In the genomic region with DNA sequence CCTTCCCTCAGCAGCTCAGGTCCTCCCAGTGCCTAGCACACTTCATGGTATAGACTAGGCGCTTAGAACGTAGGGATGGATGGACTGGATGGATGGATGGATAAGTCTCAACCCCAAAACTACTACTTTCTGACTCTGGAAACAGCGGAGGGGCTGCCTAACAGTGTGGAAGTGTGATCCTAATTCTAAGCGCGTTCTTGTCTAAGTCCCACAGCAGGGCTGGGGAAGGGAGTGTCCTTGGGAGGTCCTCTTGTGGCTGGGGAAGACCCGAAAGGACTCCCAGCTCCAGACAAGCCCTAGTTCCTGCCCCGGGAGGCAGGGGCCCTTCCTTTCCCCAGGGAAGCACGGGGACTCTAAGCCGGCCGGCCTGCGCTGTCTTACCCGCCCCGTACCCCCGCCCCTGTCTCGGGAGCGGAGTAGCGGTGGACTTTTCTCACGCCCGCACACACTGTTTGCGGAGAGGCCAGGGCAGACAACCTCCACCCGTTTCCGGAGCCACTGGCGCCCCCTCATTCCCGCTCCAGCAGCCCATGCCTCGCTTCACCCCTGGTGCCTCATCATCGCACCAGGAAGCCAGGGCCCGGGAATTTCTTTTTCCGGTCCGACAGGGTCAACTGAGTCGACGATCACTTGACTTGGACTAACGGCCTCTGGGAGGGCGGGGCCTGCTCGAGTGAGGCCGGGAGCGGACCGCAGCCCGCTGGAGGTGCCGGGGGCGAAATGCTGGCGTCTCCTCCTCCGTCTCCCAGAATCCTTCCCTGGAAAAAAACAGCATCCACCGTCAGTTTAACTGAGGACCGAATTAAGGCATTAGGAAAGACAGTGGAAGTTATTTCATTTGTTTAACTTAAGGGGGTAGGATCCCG, we compare ENCODE assay signal across 8 cellular contexts.
DNase-seq lines count a peak whose midpoint lies in the region; FAIRE-seq and TF ChIP-seq lines count a peak whose summit lies in the region.

No MANE protein-coding gene starts in this region.

- H3K9me3 ChIP-seq in BLaER1 (no peaks in the 10 kb centered on the region), testis (no peaks in the 10 kb centered on the region)

- H3K4me3 Mint-ChIP-seq in nephron progenitor cell = peak overlapping the region; percentile 86

- DNase-seq in GM20000 (ENCODE audit: low spot score) = peak; percentile 58
- peak; percentile 85 for DNase-seq in NCI-H69 (lab: John Stamatoyannopoulos, UW)
- DNase-seq in activated naive CD4-positive, alpha-beta T cell treated with anti-CD3 and anti-CD28 coated beads, Interleukin-2, amount 50 U/mL, for 16 hours = peak; percentile 44
- DNase-seq in frontal cortex (ENCODE audit: low spot score in 2 of 2) = peak; percentile 41 to 65
- DNase-seq in nephron progenitor cell = peak; percentile 80
- peak; percentile 94 for DNase-seq in testis
- no peak for DNase-seq in H54 (ENCODE audit: insufficient read length, low spot score)

- no peak for TF ChIP-seq POLR2A in testis (IDR thresholded peaks at IDR 0.05)
- no peak for TF ChIP-seq POLR2A in H54 (IDR thresholded peaks at IDR 0.05; ENCODE audit: low read depth, low read length)

- WGBS in testis, 2 donors = 5 to 8% methylated on average over 22 to 45 of the region's 45 CpGs

- peak overlapping the region; percentile 76 for H3K27ac ChIP-seq in BLaER1
- peak overlapping the region; percentile 75 to 85 for H3K27ac ChIP-seq in testis

- H3K4me3 ChIP-seq in BLaER1 = peak overlapping the region; percentile 62
- peak overlapping the region; percentile 49 to 66 for H3K4me3 ChIP-seq in testis

- peak overlapping the region; percentile 97 for H3K27ac Mint-ChIP-seq in nephron progenitor cell

- peak overlapping the region; percentile 68 for H3K9ac ChIP-seq in BLaER1

- no peaks in the 10 kb centered on the region for H3K27me3 ChIP-seq in BLaER1
- no peaks in the 10 kb centered on the region for H3K27me3 ChIP-seq in testis

- TF ChIP-seq CTCF in GM20000 (IDR thresholded peaks at IDR 0.05; ENCODE audit: extremely low read depth, missing control alignments) (no peak), nephron progenitor cell (IDR thresholded peaks at IDR 0.05) (no peak), testis (IDR thresholded peaks at IDR 0.05) (no peak)

- intact Hi-C loops in testis (cut with DNase I; ENCODE audit: low total_unique reads) = no loop called here

- H3K9me3 Mint-ChIP-seq in nephron progenitor cell = no peaks in the 10 kb centered on the region

- peaks cover 31% of the 10 kb centered on the region for H3K4me1 Mint-ChIP-seq in nephron progenitor cell

- H3K4me1 ChIP-seq in BLaER1 (peaks cover 50% of the 10 kb centered on the region), testis (no peaks in the 10 kb centered on the region)

- H3K27me3 Mint-ChIP-seq in nephron progenitor cell (ENCODE audit: low read depth, poor library complexity) = peaks cover 12% of the 10 kb centered on the region

- H3K36me3 Mint-ChIP-seq in nephron progenitor cell (ENCODE audit: low read depth) = no peaks in the 10 kb centered on the region

- H3K36me3 ChIP-seq in BLaER1 (no peaks in the 10 kb centered on the region), testis (ENCODE audit: low read depth, missing control alignments) (no peaks in the 10 kb centered on the region)

- FAIRE-seq in frontal cortex (lab: Jason Lieb, UNC) (no peak), H54 (lab: Jason Lieb, UNC) (no peak)

- H3K4me2 ChIP-seq in BLaER1 = peak overlapping the region; percentile 93

- no peaks in the 10 kb centered on the region for H4K20me1 ChIP-seq in BLaER1
